ENCODE assay signal across 8 cellular contexts in genomic region chr19:14090509-14091085, GRCh38. TPM values are rescaled to one million over a fixed set of nuclear protein-coding genes. Genes with fewer than 3 reads are reported as not detected.
DNase-seq lines count a peak whose midpoint lies in the region; ATAC-seq and TF ChIP-seq lines count a peak whose summit lies in the region.

TSS of gene SAMD1 (minus strand) at chr19:14090751.

- H3K27ac ChIP-seq in OCI-LY7 (ENCODE audit: low read depth, low read length, poor library complexity, severe bottlenecking) (peak within 1 kb of the TSS; percentile 89), esophagus muscularis mucosa (replicated peaks in 1 of 4) (peak within 1 kb of the TSS; percentile 94 to 97 (median 94)), muscle layer of colon (ENCODE audit: low read depth, low read length) (peak within 1 kb of the TSS; percentile 92)

- H3K4me1 Mint-ChIP-seq in activated T-cell treated with anti-CD3 and anti-CD28 coated beads, Interleukin-2, amount 50 U/mL, for 4 hours (ENCODE audit: low read depth) = peaks cover 13% of the 10 kb centered on the region

- H3K9me3 ChIP-seq in OCI-LY7 (ENCODE audit: low read length) = peaks cover 9% of the 10 kb centered on the region
- peaks cover 0 to 10% (median 7%) of the 10 kb centered on the region in 4 donors for H3K9me3 ChIP-seq in esophagus muscularis mucosa
- peaks cover 6% of the 10 kb centered on the region for H3K9me3 ChIP-seq in muscle layer of colon (ENCODE audit: low read length)

- TF ChIP-seq EP300 in esophagus muscularis mucosa (IDR thresholded peaks at IDR 0.05) = no peak

- WGBS in esophagus muscularis mucosa = under 1% methylated on average over 27 of the region's 65 CpGs

- H3K36me3 ChIP-seq in OCI-LY7 (ENCODE audit: insufficient read depth, low read length) (peaks cover 40% of the 10 kb centered on the region), esophagus muscularis mucosa (peaks cover 8 to 31% (median 19%) of the 10 kb centered on the region in 4 donors), muscle layer of colon (ENCODE audit: insufficient read depth, low read length) (peaks cover 14% of the 10 kb centered on the region)

- no peaks in the 10 kb centered on the region for H3K27me3 Mint-ChIP-seq in activated T-cell treated with anti-CD3 and anti-CD28 coated beads, Interleukin-2, amount 50 U/mL, for 4 hours (ENCODE audit: low read depth)

- H3K36me3 Mint-ChIP-seq in activated T-cell treated with anti-CD3 and anti-CD28 coated beads, Interleukin-2, amount 50 U/mL, for 4 hours (ENCODE audit: insufficient read depth) = peaks cover 8% of the 10 kb centered on the region

- peak; percentile 85 for DNase-seq in Ammon's horn (ENCODE audit: low spot score)
- peak; percentile 94 for DNase-seq in OCI-LY7 (ENCODE audit: low spot score)
- DNase-seq in activated T-cell treated with anti-CD3 and anti-CD28 coated beads, Interleukin-2, amount 50 U/mL, for 4 hours = peak; percentile 85
- DNase-seq in esophagus muscularis mucosa (ENCODE audit: extremely low spot score) = peak; percentile 97
- peak; percentile 77 for DNase-seq in stimulated activated CD8-positive, alpha-beta memory T cell treated with anti-CD3 and anti-CD28 coated beads, Interleukin-4, amount 100 ng/mL, for 24 hours (ENCODE audit: low read depth)

- H3K4me2 ChIP-seq in OCI-LY7 (ENCODE audit: low read length) = peak within 1 kb of the TSS; percentile 84

- H3K79me2 ChIP-seq in OCI-LY7 (ENCODE audit: insufficient read depth, low read depth, low read length) = peaks cover 15% of the 10 kb centered on the region; the same call in 1 of the 2 replicates

- peak within 1 kb of the TSS; percentile 65 for H2AFZ ChIP-seq in OCI-LY7 (ENCODE audit: low read length)

- ATAC-seq in GM19395 (IDR thresholded peaks at IDR 0.05; ENCODE audit: unreplicated experiment) = peak; percentile 27
- ATAC-seq in HG03571 (IDR thresholded peaks at IDR 0.05; ENCODE audit: unreplicated experiment) = peak; percentile 48
- ATAC-seq in activated T-cell treated with anti-CD3 and anti-CD28 coated beads, Interleukin-2, amount 50 U/mL, for 4 hours = peak; percentile 65 to 68

- no peaks in the 10 kb centered on the region for H3K9me2 ChIP-seq in OCI-LY7 (ENCODE audit: insufficient read depth, low read length)

- TF ChIP-seq POLR2A in esophagus muscularis mucosa (IDR thresholded peaks at IDR 0.05; ENCODE audit: low read depth) = no peak

- no TSS peak for BruUV-seq in OCI-LY7 (replicated peaks; lab: Mats Ljungman, UMichigan)

- intact Hi-C loops in OCI-LY7 (cut with micrococcal nuclease; ENCODE audit: unreplicated experiment) (loop anchor here (1.0 kb wide), 1 partner anchor 46 kb away; the partner anchor contains the start of gene ASF1B), esophagus muscularis mucosa (cut with DNase I) (no loop called here)

- peak within 1 kb of the TSS; percentile 97 for H3K4me3 Mint-ChIP-seq in activated T-cell treated with anti-CD3 and anti-CD28 coated beads, Interleukin-2, amount 50 U/mL, for 4 hours

- peaks cover 7% of the 10 kb centered on the region for H3K9me3 Mint-ChIP-seq in activated T-cell treated with anti-CD3 and anti-CD28 coated beads, Interleukin-2, amount 50 U/mL, for 4 hours

- TF ChIP-seq CTCF in OCI-LY7 (conservative IDR thresholded peaks at IDR 0.05; ENCODE audit: low read length) (0 out of 2 replicates have a peak, but pooled peaks have one; percentile 17), esophagus muscularis mucosa (IDR thresholded peaks at IDR 0.05) (no peak)

- H3K4me3 ChIP-seq in OCI-LY7 (ENCODE audit: low read depth, low read length, poor library complexity, severe bottlenecking) = peak within 1 kb of the TSS; percentile 87
- peak within 1 kb of the TSS; percentile 72 to 80 (median 75) for H3K4me3 ChIP-seq in esophagus muscularis mucosa
- H3K4me3 ChIP-seq in muscle layer of colon (ENCODE audit: low read depth in 1 of 2, low read length in 2 of 2) = peak within 1 kb of the TSS; percentile 60 to 87

- H3K4me1 ChIP-seq in OCI-LY7 (ENCODE audit: insufficient read depth, low read length, poor library complexity, severe bottlenecking) (peaks cover 21% of the 10 kb centered on the region), esophagus muscularis mucosa (peaks cover 16 to 37% (median 22%) of the 10 kb centered on the region in 4 donors), muscle layer of colon (ENCODE audit: insufficient read depth, low read length) (peaks cover 14% of the 10 kb centered on the region)

- peaks cover 9% of the 10 kb centered on the region; the same call in 1 of the 2 replicates for H4K20me1 ChIP-seq in OCI-LY7 (ENCODE audit: insufficient read depth, low read length)

- POLR2A ChIA-PET in OCI-LY7 (lab: Charles Lee) = no interaction called here

- no peak within 1 kb of the TSS for H3K9ac ChIP-seq in muscle layer of colon (ENCODE audit: low read length)

- H3K27me3 ChIP-seq in esophagus muscularis mucosa (no peaks in the 10 kb centered on the region), muscle layer of colon (ENCODE audit: control insufficient read depth in 1 of 2, insufficient read depth in 2 of 2, low read length in 2 of 2) (no peaks in the 10 kb centered on the region)

- CTCF ChIA-PET in OCI-LY7 (lab: Charles Lee; ENCODE audit: unreplicated experiment) = no interaction called here

RNA-seq across cellular contexts. Expression of gene SAMD1, which starts in this region (rescaled TPM):
- 116 and 128 TPM in 2 replicates for total RNA-seq in OCI-LY7 (2014; rRNA removed; shearing (Covaris generic))
- total RNA-seq in OCI-LY7 (2022) (124 and 128 TPM in 2 replicates), esophagus muscularis mucosa (10 to 100 TPM; 24.1 to 75.6 (median 48.8) TPM)
- 100 to 1,000 TPM in 2 of 3 donors, 10 to 100 TPM in 1; 90.0 to 130 (median 112) TPM for total RNA-seq in activated T-cell treated with anti-CD3 and anti-CD28 coated beads, Interleukin-2, amount 50 U/mL, for 4 hours

Comparison
In these comparisons a context has a peak if more than half of its experiments do, and no peak if none do; other contexts are left out.
1. Peak in every context shown above with its lines: DNase-seq, ATAC-seq, H3K4me3 ChIP-seq and H3K27ac ChIP-seq.